Comparison of ENCODE assay signal across 19 cellular contexts in the genomic region with DNA sequence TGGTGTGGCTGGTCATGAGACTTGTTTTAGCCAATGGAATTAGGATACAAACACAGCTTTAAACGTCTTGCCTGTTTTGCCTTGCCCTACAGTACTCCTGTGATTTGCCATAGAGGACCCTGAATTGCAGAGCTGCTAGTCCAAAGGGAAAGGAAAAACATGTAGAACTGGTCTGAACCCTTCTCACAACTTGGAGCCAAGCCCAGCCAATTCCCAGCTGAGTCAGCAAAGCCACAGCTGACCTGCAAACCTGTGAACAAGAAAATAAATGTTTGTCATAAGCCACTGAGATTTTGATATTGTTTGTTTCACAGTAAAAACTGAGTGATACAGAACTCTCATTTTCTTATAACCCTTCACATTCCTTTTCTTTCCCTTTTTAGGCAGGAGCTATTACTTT.
A peak's percentile ranks its signal among the peaks of the same experiment; 100 is the strongest.
DNase-seq lines count a peak whose midpoint lies in the region; ATAC-seq, FAIRE-seq and TF ChIP-seq lines count a peak whose summit lies in the region.
"Had no signal": no experiment of that assay in that cellular context is flagged by ENCODE, and none has a peak within 500 bp of the region (broad histone marks: within the 10 kb centered on the region; RNA-seq: fewer than 3 reads in every experiment).

No MANE protein-coding gene starts in this region.

- H3K4me1 ChIP-seq in breast epithelium, result no peaks in the 10 kb centered on the region
- H3K4me1 ChIP-seq in PC-3 (ENCODE audit: insufficient read depth, low read length), result peaks cover 6% of the 10 kb centered on the region; the same call in 1 of the 2 replicates
- no peaks in the 10 kb centered on the region for H3K4me1 ChIP-seq in spleen
- H3K4me1 ChIP-seq: Peyer's patch had no signal

- no peak overlapping the region for H2AFZ ChIP-seq in PC-3 (ENCODE audit: low read length)

- H3F3A ChIP-seq in PC-3 (ENCODE audit: low read length, unreplicated experiment), result no peaks in the 10 kb centered on the region

- H3K4me2 ChIP-seq in PC-3 (ENCODE audit: low read length), result no peak overlapping the region
- H3K4me2 ChIP-seq: SK-N-SH had no signal

- no peak overlapping the region for H3K4me3 ChIP-seq in breast epithelium
- no peak overlapping the region for H3K4me3 ChIP-seq in PC-3 (ENCODE audit: low read length)
- H3K4me3 ChIP-seq in spleen, result no peak overlapping the region
- H3K4me3 ChIP-seq: Peyer's patch had no signal

- H3K36me3 ChIP-seq in breast epithelium, result no peaks in the 10 kb centered on the region
- H3K36me3 ChIP-seq in PC-3 (ENCODE audit: low read depth, low read length), result no peaks in the 10 kb centered on the region
- no peaks in the 10 kb centered on the region for H3K36me3 ChIP-seq in spleen
- H3K36me3 ChIP-seq: Peyer's patch had no signal

- no peak overlapping the region for H3K27ac Mint-ChIP-seq in MCF 10A (ENCODE audit: low read depth, unreplicated experiment)

- TF ChIP-seq CTCF in breast epithelium (IDR thresholded peaks at IDR 0.05), result no peak
- no peak for TF ChIP-seq CTCF in MCF 10A (IDR thresholded peaks at IDR 0.05; ENCODE audit: unreplicated experiment)
- no peak for TF ChIP-seq CTCF in PC-3 (conservative IDR thresholded peaks at IDR 0.05; ENCODE audit: low read depth, low read length)
- no peak for TF ChIP-seq CTCF in spleen (IDR thresholded peaks at IDR 0.05 in 8 of 11, conservative IDR thresholded peaks at IDR 0.05 in 3 of 11)

- no peaks in the 10 kb centered on the region for H3K27me3 Mint-ChIP-seq in MCF 10A (ENCODE audit: insufficient read depth, unreplicated experiment)

- H3K9me3 ChIP-seq in breast epithelium (no peaks in the 10 kb centered on the region), PC-3 (ENCODE audit: low read length) (0 out of 2 replicates have a peak, but pooled peaks cover 3% of the 10 kb centered on the region), spleen (peaks cover 0 to 31% (median 0%) of the 10 kb centered on the region in 8 donors)
- H3K9me3 ChIP-seq: Peyer's patch, SK-N-SH had no signal

- peak; percentile 22 to 79 for DNase-seq in breast epithelium (ENCODE audit: low spot score in 2 of 2)
- no peak for DNase-seq in MCF 10A (ENCODE audit: unreplicated experiment)
- peak; percentile 85 for DNase-seq in PC-3
- peak; percentile 61 for DNase-seq in ureter (ENCODE audit: low spot score)
- DNase-seq in spleen, result no peak
- DNase-seq: COR-L47, DMS79, HCEC 1CT, NCI-H1436 treated with DMSO at 0.1 percent for 48 hours, NCI-H2081 treated with DMSO at 0.1 percent for 48 hours, NCI-H510A treated with DMSO at 0.1 percent for 48 hours, NCI-H82, Peyer's patch, SK-N-SH had no signal

- H4K20me1 ChIP-seq in PC-3 (ENCODE audit: low read length), result no peaks in the 10 kb centered on the region

- no peak overlapping the region for H3K4me3 Mint-ChIP-seq in MCF 10A (ENCODE audit: unreplicated experiment)
- H3K4me3 Mint-ChIP-seq: CD14-positive monocyte had no signal

- H3K9me2 ChIP-seq in PC-3 (replicated peaks; ENCODE audit: low read length), result no peaks in the 10 kb centered on the region
- H3K9me2 ChIP-seq: SK-N-SH had no signal

- no peaks in the 10 kb centered on the region for H3K27me3 ChIP-seq in breast epithelium
- no peaks in the 10 kb centered on the region for H3K27me3 ChIP-seq in PC-3 (ENCODE audit: low read length)
- no peaks in the 10 kb centered on the region for H3K27me3 ChIP-seq in spleen (replicated peaks in 1 of 7)
- H3K27me3 ChIP-seq: Peyer's patch had no signal

- WGBS in spleen, 5 donors, result 68 to 84% (median 76%) methylated on average over 1 of the region's 1 CpG

- H3K9me3 Mint-ChIP-seq in MCF 10A (ENCODE audit: unreplicated experiment), result peaks cover 8% of the 10 kb centered on the region

- POLR2A ChIA-PET in MCF 10A (lab: Yijun Ruan, JAX), result no interaction called here
- POLR2A ChIA-PET in PC-3 (lab: Charles Lee; ENCODE audit: unreplicated experiment), result no interaction called here

- no peaks in the 10 kb centered on the region for H3K79me2 ChIP-seq in PC-3 (ENCODE audit: low read length)

- intact Hi-C loops in breast epithelium (cut with DNase I; ENCODE audit: low total_unique reads), result no loop called here
- intact Hi-C loops in MCF 10A (cut with micrococcal nuclease), result no loop called here
- intact Hi-C loops in PC-3 (cut with micrococcal nuclease), result no loop called here
- intact Hi-C loops in spleen (cut with DNase I; ENCODE audit: low total_unique reads), result no loop called here

- no peaks in the 10 kb centered on the region for H3K4me1 Mint-ChIP-seq in MCF 10A (ENCODE audit: insufficient read depth, unreplicated experiment)
- H3K4me1 Mint-ChIP-seq: CD14-positive monocyte had no signal

- H3K36me3 Mint-ChIP-seq in MCF 10A (ENCODE audit: insufficient read depth, unreplicated experiment), result no peaks in the 10 kb centered on the region
- H3K36me3 Mint-ChIP-seq: CD14-positive monocyte had no signal

- TF ChIP-seq POLR2A in breast epithelium (IDR thresholded peaks at IDR 0.05) (no peak), spleen (IDR thresholded peaks at IDR 0.05) (no peak)

- no peak overlapping the region for H3K9ac ChIP-seq in PC-3 (ENCODE audit: low read length)
- H3K9ac ChIP-seq: SK-N-SH had no signal

- no TSS peak for BruUV-seq in MCF 10A (replicated peaks; lab: Mats Ljungman, UMichigan)
- no TSS peak for BruUV-seq in PC-3 (replicated peaks; lab: Mats Ljungman, UMichigan)

- FAIRE-seq in islet of Langerhans (lab: Jason Lieb, UNC), result peak; percentile 13

- ATAC-seq in PC-3 (no peak), HG02938 (IDR thresholded peaks at IDR 0.05; ENCODE audit: unreplicated experiment) (no peak), HG02588 (IDR thresholded peaks at IDR 0.05; ENCODE audit: unreplicated experiment) (no peak)
- ATAC-seq: Right ventricle myocardium inferior had no signal

- CTCF ChIA-PET in MCF 10A (lab: Yijun Ruan, JAX) (interaction anchor here (0.7 kb wide), 1 partner anchor 10 kb away, joined by 4 read pairs; no protein-coding TSS in a partner anchor), PC-3 (lab: Charles Lee) (no interaction called here)

- H3K27ac ChIP-seq in breast epithelium, result no peak overlapping the region
- H3K27ac ChIP-seq in PC-3 (ENCODE audit: low read length), result no peak overlapping the region
- H3K27ac ChIP-seq in spleen, result no peak overlapping the region
- H3K27ac ChIP-seq: Peyer's patch had no signal

Comparison
In these comparisons a context has a peak if more than half of its experiments do, and no peak if none do; other contexts are left out.
1. DNase-seq: peak in breast epithelium (2 of 2), PC-3 (single experiment) and ureter (single experiment); none in MCF 10A (single experiment) and spleen (single experiment).